In the genomic region with DNA sequence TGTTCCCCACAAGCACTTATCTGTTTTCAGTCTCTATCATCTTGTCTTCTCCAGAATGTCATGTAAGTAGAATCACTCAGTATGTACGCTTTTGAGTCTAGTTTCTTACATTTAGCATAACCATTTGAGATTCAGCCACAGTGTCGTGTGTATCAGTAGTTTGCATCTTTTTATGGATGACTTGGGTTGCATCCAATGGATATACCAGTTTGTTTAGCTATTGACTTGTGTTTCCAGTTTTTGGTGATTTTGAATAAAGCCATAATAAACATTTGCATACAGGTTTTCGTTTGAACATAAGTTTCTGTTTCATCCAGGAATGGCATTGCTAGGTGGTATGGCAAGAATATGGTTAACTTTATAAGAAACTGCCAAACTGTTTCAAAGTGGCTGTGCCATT, we compare ENCODE assay signal across 20 cellular contexts. TPM values are rescaled to one million over a fixed set of nuclear protein-coding genes. Genes with fewer than 3 reads are reported as not detected.
"Had no signal": no experiment of that assay in that cellular context is flagged by ENCODE, and none has a peak within 500 bp of the region (broad histone marks: within the 10 kb centered on the region; RNA-seq: fewer than 3 reads in every experiment).

No MANE protein-coding gene starts in this region.

- H3K9me3 ChIP-seq: MG63, SJSA1 had no signal

- H3K27ac ChIP-seq: HL-60, SJSA1, SK-N-MC had no signal

- H3K27me3 ChIP-seq: MG63, SJSA1 had no signal

- H3K4me1 ChIP-seq: SJSA1 had no signal

- DNase-seq: MG63, NCI-H1092 treated with DMSO at 0.1 percent for 48 hours, NCI-H1436, NCI-H187, NCI-H2029, NCI-H2171 treated with DMSO at 0.1 percent for 48 hours, NCI-H345, NCI-H446 treated with DMSO at 0.1 percent for 48 hours, NCI-H510A treated with DMSO at 0.1 percent for 48 hours, NCI-H69, NCI-H774, Right ventricle myocardium superior, RPMI8226, SIG-M5 had no signal

- H3K36me3 ChIP-seq: MG63, SJSA1 had no signal

- H3K4me3 ChIP-seq: K562, MG63, SJSA1, SK-N-MC had no signal

- ATAC-seq: K562 had no signal

RNA-seq across cellular contexts. Expression of a gene that starts 12.1 kb away (rescaled TPM):
- total RNA-seq: K562, LHCN-M2 had no signal
- polyA plus RNA-seq: IgD-negative memory B cell had no signal
